18 cellular contexts compared by ENCODE assay signal in the genomic region with DNA sequence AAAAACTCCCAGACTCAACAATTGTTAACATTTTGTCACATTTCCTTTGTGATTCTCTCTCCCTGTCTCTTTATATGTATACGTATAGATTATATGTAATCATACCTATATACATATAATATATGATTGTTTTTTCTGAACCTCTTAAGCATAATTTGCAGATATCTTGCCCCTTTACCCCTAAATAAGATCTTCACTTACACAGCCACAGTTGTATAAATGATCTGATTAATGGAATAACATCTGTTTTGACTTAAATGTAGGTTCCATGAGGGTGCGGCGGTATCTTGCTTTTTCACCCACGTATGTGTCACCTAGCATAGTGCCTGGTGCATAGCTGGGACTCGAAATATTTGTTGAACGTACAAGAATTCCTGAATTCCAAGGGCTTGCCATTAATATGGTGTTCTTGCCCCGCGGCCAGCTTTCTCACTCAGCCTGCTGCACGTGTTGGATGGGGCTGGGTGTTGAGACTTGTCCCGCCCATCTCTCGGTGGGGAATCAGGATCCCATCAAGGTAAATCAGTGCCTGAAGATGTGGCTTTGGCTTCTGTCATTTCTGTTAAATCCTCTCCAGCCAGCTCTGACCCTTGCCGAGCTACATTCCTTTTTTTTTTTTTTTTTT. TPM values are rescaled to one million over a fixed set of nuclear protein-coding genes. Genes with fewer than 3 reads are reported as not detected.
A peak's percentile ranks its signal among the peaks of the same experiment; 100 is the strongest.
DNase-seq lines count a peak whose midpoint lies in the region; TF ChIP-seq lines count a peak whose summit lies in the region.
"Had no signal": no experiment of that assay in that cellular context is flagged by ENCODE, and none has a peak within 500 bp of the region (broad histone marks: within the 10 kb centered on the region; RNA-seq: fewer than 3 reads in every experiment).

No MANE protein-coding gene starts in this region.

- no peak overlapping the region for H4K5ac ChIP-seq in mesendoderm (ENCODE audit: low read length)

- no peaks in the 10 kb centered on the region for H3F3A ChIP-seq in MM.1S (ENCODE audit: insufficient read depth, low read length)

- no peaks in the 10 kb centered on the region for H3K9me2 ChIP-seq in MM.1S (replicated peaks; ENCODE audit: insufficient read depth, low read length)

- no peaks in the 10 kb centered on the region for H4K20me1 ChIP-seq in MM.1S (ENCODE audit: insufficient read depth, low read length)

- H3K23ac ChIP-seq in mesendoderm (ENCODE audit: low read length) = no peak overlapping the region

- no peak overlapping the region for H2BK15ac ChIP-seq in mesendoderm (replicated peaks; ENCODE audit: low read depth)

- no peaks in the 10 kb centered on the region for H3K4me1 ChIP-seq in mesendoderm (ENCODE audit: control insufficient read depth, low read depth, low read length)
- H3K4me1 ChIP-seq in MM.1S (ENCODE audit: low read length) = peaks cover 12% of the 10 kb centered on the region

- H3K9me3 ChIP-seq in MM.1S (replicated peaks; ENCODE audit: insufficient read depth, low read length) = no peaks in the 10 kb centered on the region

- H3K4ac ChIP-seq in mesendoderm (ENCODE audit: low read depth, low read length) = no peak overlapping the region

- H3K36me3 Mint-ChIP-seq in HFFc6 (ENCODE audit: low read depth) = no peaks in the 10 kb centered on the region

- no peaks in the 10 kb centered on the region for H3K79me1 ChIP-seq in mesendoderm (ENCODE audit: low read length)

- no peak overlapping the region for H2AFZ ChIP-seq in MM.1S (ENCODE audit: low read length)

- H3K4me2 ChIP-seq in mesendoderm (ENCODE audit: low read length) (no peak overlapping the region), MM.1S (ENCODE audit: low read depth, low read length) (no peak overlapping the region)

- H3K27me3 ChIP-seq in mesendoderm (ENCODE audit: insufficient read depth, low read length, poor library complexity) = no peaks in the 10 kb centered on the region
- no peaks in the 10 kb centered on the region for H3K27me3 ChIP-seq in MM.1S (replicated peaks; ENCODE audit: insufficient read depth, low read length)

- peak overlapping the region; percentile 53 for H3K4me3 Mint-ChIP-seq in HFFc6
- H3K4me3 Mint-ChIP-seq: CD4-positive, alpha-beta T cell had no signal

- H2BK5ac ChIP-seq in mesendoderm (ENCODE audit: low read length) = no peak overlapping the region

- H3K79me2 ChIP-seq in mesendoderm (ENCODE audit: control insufficient read depth, insufficient read depth, low read length) (no peaks in the 10 kb centered on the region), MM.1S (ENCODE audit: low read length) (no peaks in the 10 kb centered on the region)

- H3K27ac ChIP-seq in mesendoderm (ENCODE audit: low read depth, low read length) = no peak overlapping the region
- no peak overlapping the region for H3K27ac ChIP-seq in MM.1S (ENCODE audit: low read length)

- no peak overlapping the region for H3K56ac ChIP-seq in mesendoderm (ENCODE audit: low read length)

- no peak overlapping the region for H2BK120ac ChIP-seq in mesendoderm (ENCODE audit: low read depth, low read length)

- no peaks in the 10 kb centered on the region for H3K9me3 Mint-ChIP-seq in HFFc6
- H3K9me3 Mint-ChIP-seq: CD4-positive, alpha-beta T cell had no signal

- H3K4me3 ChIP-seq in epithelial cell of esophagus (ENCODE audit: low read length) (no peak overlapping the region), mesendoderm (ENCODE audit: low read length) (no peak overlapping the region), MM.1S (ENCODE audit: low read length) (no peak overlapping the region)

- no peak for TF ChIP-seq CTCF in HFFc6 (IDR thresholded peaks at IDR 0.05)
- no peak for TF ChIP-seq CTCF in epithelial cell of esophagus (IDR thresholded peaks at IDR 0.05; ENCODE audit: insufficient read depth, low read depth, low read length, missing control alignments)
- no peak for TF ChIP-seq CTCF in MM.1S (IDR thresholded peaks at IDR 0.05; ENCODE audit: low read length)

- peak; percentile 76 for DNase-seq in EH (ENCODE audit: low read depth)
- DNase-seq in HFFc6 = peak; percentile 32
- DNase-seq in epithelial cell of esophagus (ENCODE audit: low read depth) = peak; percentile 68
- peak; percentile 28 for DNase-seq in mesendoderm
- DNase-seq in COLO668 (lab: John Stamatoyannopoulos, UW; ENCODE audit: unreplicated experiment) = no peak
- no peak for DNase-seq in T-helper 2 cell
- DNase-seq in HT-29 (ENCODE audit: low spot score) = no peak
- no peak for DNase-seq in MM.1S
- DNase-seq: CD4-positive, alpha-beta T cell; DND-41; IMR-90; NCI-H146; NCI-H2227 treated with DMSO at 0.1 percent for 48 hours; NCI-H69; NK-92 treated with Interleukin-12 subunit alpha and Interleukin-12 subunit beta, amount 100 ng/mL, for 24 hours; OCI-M1 had no signal

- H3K27me3 Mint-ChIP-seq in HFFc6 (ENCODE audit: insufficient read depth) = peaks cover 4% of the 10 kb centered on the region

- H3K9ac ChIP-seq in mesendoderm (ENCODE audit: low read length) (no peak overlapping the region), MM.1S (ENCODE audit: low read length) (no peak overlapping the region)

- no peak overlapping the region for H3K18ac ChIP-seq in mesendoderm (ENCODE audit: low read length)

- H4K8ac ChIP-seq in mesendoderm (ENCODE audit: low read depth, low read length) = no peak overlapping the region

- H3K27ac Mint-ChIP-seq in HFFc6 = no peak overlapping the region
- H3K27ac Mint-ChIP-seq: CD4-positive, alpha-beta T cell had no signal

- no peak overlapping the region for H2AK5ac ChIP-seq in mesendoderm (ENCODE audit: low read length)

- H3K36me3 ChIP-seq in mesendoderm (ENCODE audit: control insufficient read depth, insufficient read depth, low read length) = no peaks in the 10 kb centered on the region
- no peaks in the 10 kb centered on the region for H3K36me3 ChIP-seq in MM.1S (replicated peaks; ENCODE audit: insufficient read depth, low read length)

- no CpG with 5 or more reads among the region's 12 CpGs for WGBS in mesendoderm (ENCODE audit: extremely low coverage, insufficient coverage, low lambda C conversion rate)

- peaks cover 34% of the 10 kb centered on the region for H3K4me1 Mint-ChIP-seq in HFFc6 (ENCODE audit: low read depth)

RNA-seq across cellular contexts. Expression of gene MANBAL, which starts 10.4 kb away (rescaled TPM):
- total RNA-seq in HFFc6 (2021; fragmentation: NEBNext Ultra II Directional; extraction: Animal tissue kit (Norgen Biotek cat#: 25700)) = 10 to 100 TPM; 56.5 to 74.0 (median 67.5) TPM
- polyA plus RNA-seq in mesendoderm (2013, experiment 1 of 2) = 53.9 TPM
- polyA plus RNA-seq in mesendoderm (2013, experiment 2 of 2) = 53.4 TPM
- 28.0 and 33.1 TPM in 2 replicates for total RNA-seq in HT-29 (2014; rRNA removed; shearing (Covaris generic))

RNA-seq across cellular contexts. Expression of gene GHRH, which starts 17.5 kb away (rescaled TPM):
- not detected for total RNA-seq in HFFc6 (2021; fragmentation: NEBNext Ultra II Directional; extraction: Animal tissue kit (Norgen Biotek cat#: 25700))
- polyA plus RNA-seq in mesendoderm (2013, experiment 1 of 2) = not detected
- polyA plus RNA-seq in mesendoderm (2013, experiment 2 of 2) = not detected
- total RNA-seq in HT-29 (2014; rRNA removed; shearing (Covaris generic)) = not detected in 2 replicates
- total RNA-seq: A673; CD4-positive, alpha-beta T cell; IMR-90; SK-MEL-5 had no signal
- polyA plus RNA-seq: IMR-90 had no signal

Comparison
In these comparisons a context has a peak if more than half of its experiments do, and no peak if none do; other contexts are left out.
1. DNase-seq: peak in EH (single experiment), HFFc6 (single experiment), epithelial cell of esophagus (single experiment) and mesendoderm (single experiment); none in COLO668 (single experiment), T-helper 2 cell (0 of 5), HT-29 (single experiment) and MM.1S (single experiment).